9 cellular contexts compared by ENCODE assay signal in the genomic region with DNA sequence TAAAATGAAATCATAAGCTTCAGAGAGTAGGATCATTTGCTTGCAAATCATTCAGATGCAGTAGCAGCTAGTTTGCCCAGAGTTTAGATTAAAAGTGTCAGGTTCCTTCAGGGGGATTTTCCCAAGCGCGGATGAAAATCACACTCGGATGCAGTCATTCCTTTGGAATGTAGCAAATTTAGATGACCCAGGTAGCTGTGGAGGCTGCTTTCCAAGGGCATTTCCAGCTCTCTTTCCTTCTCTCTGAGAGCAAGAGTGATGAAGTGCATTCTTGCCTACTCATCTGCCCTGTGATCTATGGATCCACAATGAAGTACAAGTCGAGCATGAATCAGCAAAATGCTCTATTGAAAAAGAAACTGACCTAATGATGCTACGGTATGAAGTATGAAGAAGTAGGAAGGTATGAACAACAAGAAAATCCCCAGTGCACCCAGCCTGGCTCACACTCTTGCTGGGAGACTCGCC.
A peak's percentile ranks its signal among the peaks of the same experiment; 100 is the strongest.
DNase-seq lines count a peak whose midpoint lies in the region; ATAC-seq and TF ChIP-seq lines count a peak whose summit lies in the region.
"Had no signal": no experiment of that assay in that cellular context is flagged by ENCODE, and none has a peak within 500 bp of the region (broad histone marks: within the 10 kb centered on the region; RNA-seq: fewer than 3 reads in every experiment).

No MANE protein-coding gene starts in this region.

- no peaks in the 10 kb centered on the region for H3K36me3 ChIP-seq in HUES48 (ENCODE audit: control insufficient read depth, insufficient read depth, low read length)
- H3K36me3 ChIP-seq in brain microvascular endothelial cell (replicated peaks) = no peaks in the 10 kb centered on the region

- H3K27me3 ChIP-seq in HUES48 (ENCODE audit: control insufficient read depth, insufficient read depth, low read length) (no peaks in the 10 kb centered on the region), brain microvascular endothelial cell (replicated peaks) (no peaks in the 10 kb centered on the region)

- peak overlapping the region; percentile 19 for H3K4me3 ChIP-seq in AG04449 (ENCODE audit: low read depth, low read length)
- H3K4me3 ChIP-seq in HUES48 (ENCODE audit: low read depth, low read length) = no peak overlapping the region
- no peak overlapping the region for H3K4me3 ChIP-seq in brain microvascular endothelial cell (ENCODE audit: low read depth, low read length)

- TF ChIP-seq CTCF in AG04449 (IDR thresholded peaks at IDR 0.05; ENCODE audit: insufficient read depth, low read length, missing control alignments) (no peak), brain microvascular endothelial cell (IDR thresholded peaks at IDR 0.05; ENCODE audit: low read depth, low read length, missing control alignments) (no peak)

- H3K9ac ChIP-seq in HUES48 (ENCODE audit: low read depth, low read length) = no peak overlapping the region; the same call in 1 of the 2 replicates

- H3K9me3 ChIP-seq in HUES48 (ENCODE audit: control insufficient read depth, insufficient read depth, low read length) = no peaks in the 10 kb centered on the region

- in situ Hi-C loops in brain microvascular endothelial cell (cut with HindIII; ENCODE audit: low pct_ligation_motif_present, low sequenced_read_pairs) = no loop called here

- CTCF ChIA-PET in AG04449 (lab: Yijun Ruan, JAX) = interaction anchor here (0.7 to 1.6 kb wide), 5 partner anchors 12 to 481 kb away, joined by 3 to 9 read pairs (median 3); no protein-coding TSS in a partner anchor

- POLR2A ChIA-PET in AG04449 (lab: Yijun Ruan, JAX) = interaction anchor here (0.6 kb wide), 1 partner anchor 199 kb away, joined by 4 read pairs; no protein-coding TSS in a partner anchor

- DNase-seq in AG04449 (ENCODE audit: low read depth, low spot score) (peak; percentile 87), brain microvascular endothelial cell (peak; percentile 90), kidney tubule cell (ENCODE audit: low spot score) (peak; percentile 100)
- DNase-seq in activated CD4-positive, alpha-beta T cell treated with anti-CD3 and anti-CD28 coated beads for 1 hour = no peak
- no peak for DNase-seq in activated CD4-positive, alpha-beta T cell treated with anti-CD3 and anti-CD28 coated beads, Interleukin-2, amount 50 U/mL, for 4 hours
- DNase-seq: DMS79 treated with DMSO at 0.1 percent for 48 hours had no signal

- peaks cover 14% of the 10 kb centered on the region for H3K4me1 ChIP-seq in HUES48 (ENCODE audit: control insufficient read depth, insufficient read depth, low read length)

- H3K27ac ChIP-seq in HUES48 (ENCODE audit: low read depth, low read length) = peak overlapping the region; percentile 70
- peak overlapping the region; percentile 76 for H3K27ac ChIP-seq in brain microvascular endothelial cell

- no peak for ATAC-seq in HG02973 (IDR thresholded peaks at IDR 0.05; ENCODE audit: unreplicated experiment)
- no peak for ATAC-seq in HG02981 (IDR thresholded peaks at IDR 0.05; ENCODE audit: unreplicated experiment)

Comparison
In these comparisons a context has a peak if more than half of its experiments do, and no peak if none do; other contexts are left out.
1. DNase-seq: peak in AG04449 (single experiment), brain microvascular endothelial cell (single experiment) and kidney tubule cell (single experiment); none in activated CD4-positive, alpha-beta T cell treated with anti-CD3 and anti-CD28 coated beads for 1 hour (single experiment) and activated CD4-positive, alpha-beta T cell treated with anti-CD3 and anti-CD28 coated beads, Interleukin-2, amount 50 U/mL, for 4 hours (0 of 2).